In genomic region chr5:33938507-33938796, GRCh38 we compare ENCODE assay signal across 31 cellular contexts. TPM values are rescaled to one million over a fixed set of nuclear protein-coding genes. Genes with fewer than 3 reads are reported as not detected.
"Had no signal": no experiment of that assay in that cellular context is flagged by ENCODE, and none has a peak within 500 bp of the region (broad histone marks: within the 10 kb centered on the region; RNA-seq: fewer than 3 reads in every experiment).

No MANE protein-coding gene starts in this region.

- ATAC-seq: naive thymus-derived CD8-positive, alpha-beta T cell; natural killer cell treated with Interleukin-12 subunit alpha and Interleukin-12 subunit beta and Interleukin-15 and Interleukin-18, amount 100 ng/mL, for 72 hours; pancreas; right cardiac atrium; right lobe of liver; stimulated activated memory B cell treated with anti-CD40 and anti-IgM and Interleukin-4, amounts not matched to agents 10 μg/mL and 1 μg/mL and 100 μg/mL, for 72 hours; stimulated activated naive CD8-positive, alpha-beta T cell treated with anti-CD3 and anti-CD28 coated beads, Interleukin-15, amount 100 ng/mL, for 72 hours; stimulated activated naive CD8-positive, alpha-beta T cell treated with anti-CD3 and anti-CD28 coated beads, Interleukin-15, Interleukin-2, amounts not matched to agents 100 U/mL and 50 U/mL, for 24 hours; upper lobe of right lung had no signal

- DNase-seq: naive thymus-derived CD8-positive, alpha-beta T cell; nephron progenitor cell; right lobe of liver; sigmoid colon; spleen; stimulated activated CD4-positive, alpha-beta T cell treated with anti-CD3 and anti-CD28 coated beads, Interleukin-12 subunit alpha, Interleukin-12 subunit beta, amount 100 ng/mL, for 4 hours; stimulated activated CD4-positive, alpha-beta T cell treated with anti-CD3 and anti-CD28 coated beads, Interleukin-1b, Interleukin-23, amount 100 ng/mL, for 48 hours; stimulated activated CD4-positive, alpha-beta T cell treated with anti-CD3 and anti-CD28 coated beads, Interleukin-4, amount 100 ng/mL, for 1 hour; stimulated activated CD4-positive, alpha-beta T cell treated with anti-CD3 and anti-CD28 coated beads, Interleukin-4, amount 100 ng/mL, for 4 hours; stimulated activated CD8-positive, alpha-beta memory T cell treated with anti-CD3 and anti-CD28 coated beads, Interleukin-4, amount 100 ng/mL, for 48 hours; stimulated activated naive CD4-positive, alpha-beta T cell; stimulated activated naive CD8-positive, alpha-beta T cell treated with anti-CD3 and anti-CD28 coated beads, Interleukin-15, amount 100 ng/mL, for 72 hours; stimulated activated naive CD8-positive, alpha-beta T cell treated with anti-CD3 and anti-CD28 coated beads, Interleukin-15, Interleukin-2, amounts not matched to agents 100 U/mL and 50 U/mL, for 24 hours; substantia nigra; testis; tibial artery; transverse colon; upper lobe of right lung; uterus had no signal

RNA-seq across cellular contexts. Expression of gene RXFP3, which starts 2.3 kb away (rescaled TPM):
- total RNA-seq: naive thymus-derived CD8-positive, alpha-beta T cell; natural killer cell treated with Interleukin-12 subunit alpha and Interleukin-12 subunit beta and Interleukin-15 and Interleukin-18, amount 100 ng/mL, for 72 hours; omental fat pad; osteocyte; posterior vena cava; prostate gland; pulmonary artery endothelial cell; right cardiac atrium; right lobe of liver; sigmoid colon; smooth muscle cell; spleen; suprapubic skin; testis; transverse colon; upper lobe of right lung; urinary bladder; uterus had no signal

RNA-seq across cellular contexts. Expression of gene SLC45A2, which starts 46.0 kb away (rescaled TPM):
- total RNA-seq: osteocyte, posterior vena cava, upper lobe of right lung, urinary bladder had no signal

RNA-seq across cellular contexts. Expression of gene ADAMTS12, which starts 46.7 kb away (rescaled TPM):
- total RNA-seq: natural killer cell treated with Interleukin-12 subunit alpha and Interleukin-12 subunit beta and Interleukin-15 and Interleukin-18, amount 100 ng/mL, for 72 hours; pulmonary artery endothelial cell had no signal
